ENCODE assay signal across 19 cellular contexts in genomic region chr2:238974061-238974460, GRCh38.
DNase-seq lines count a peak whose midpoint lies in the region; ATAC-seq and TF ChIP-seq lines count a peak whose summit lies in the region.
"Had no signal": no experiment of that assay in that cellular context is flagged by ENCODE, and none has a peak within 500 bp of the region (broad histone marks: within the 10 kb centered on the region; RNA-seq: fewer than 3 reads in every experiment).

No MANE protein-coding gene starts in this region.

- H3K4me1 ChIP-seq in sigmoid colon = peaks cover 0 to 23% (median 22%) of the 10 kb centered on the region in 4 donors
- H3K4me1 ChIP-seq: BLaER1 had no signal

- H3K27ac ChIP-seq in sigmoid colon = peak overlapping the region; percentile 43 to 74 (median 64)
- H3K27ac ChIP-seq: BLaER1, foreskin keratinocyte had no signal

- no peak for TF ChIP-seq POLR2A in sigmoid colon (IDR thresholded peaks at IDR 0.05)

- TF ChIP-seq CTCF in epithelial cell of esophagus (IDR thresholded peaks at IDR 0.05; ENCODE audit: insufficient read depth, low read depth, low read length, missing control alignments) = no peak
- TF ChIP-seq CTCF in sigmoid colon (IDR thresholded peaks at IDR 0.05) = no peak
- TF ChIP-seq CTCF in omental fat pad (IDR thresholded peaks at IDR 0.05) = no peak

- no peaks in the 10 kb centered on the region for H3K9me3 ChIP-seq in sigmoid colon

- no peak overlapping the region for H3K4me3 ChIP-seq in epithelial cell of esophagus (ENCODE audit: low read length)
- no peak overlapping the region for H3K4me3 ChIP-seq in sigmoid colon
- H3K4me3 ChIP-seq: BLaER1, coronary artery, tibial nerve had no signal

- no peaks in the 10 kb centered on the region for H3K27me3 ChIP-seq in sigmoid colon
- H3K27me3 ChIP-seq: BLaER1, foreskin keratinocyte, tibial nerve had no signal

- no peaks in the 10 kb centered on the region for H3K36me3 ChIP-seq in sigmoid colon
- H3K36me3 ChIP-seq: BLaER1, tibial nerve had no signal

- TF ChIP-seq EP300 in sigmoid colon (IDR thresholded peaks at IDR 0.05) = no peak

- peak; percentile 69 for DNase-seq in EL
- DNase-seq in epithelial cell of esophagus (ENCODE audit: low read depth) = peak; percentile 43
- no peak for DNase-seq in sigmoid colon
- DNase-seq in omental fat pad (ENCODE audit: low spot score) = no peak
- no peak for DNase-seq in activated T-cell treated with anti-CD3 and anti-CD28 coated beads, Interleukin-2, amount 50 U/mL, for 1 hour
- DNase-seq: activated CD4-positive, alpha-beta T cell treated with anti-CD3 and anti-CD28 coated beads, Interleukin-2, amount 10 ng/mL, durations not matched to agents 24 days and 14 days; activated T-cell treated with anti-CD3 and anti-CD28 coated beads for 4 hours; NCI-H2171 treated with DMSO at 0.1 percent for 48 hours; NK-92 treated with Interleukin-12 subunit alpha and Interleukin-12 subunit beta, amount 100 ng/mL, for 24 hours; Right ventricle myocardium superior; stimulated activated CD4-positive, alpha-beta T cell treated with anti-CD3 and anti-CD28 coated beads, Interleukin-4, amount 100 ng/mL, for 24 hours had no signal

- intact Hi-C loops in sigmoid colon (cut with DNase I) = no loop called here

- ATAC-seq in SK-N-SH treated with all-trans-retinoic acid at 6 μM for 48 hours (peak; percentile 48), omental fat pad (ENCODE audit: low FRiP score) (no peak), HG02623 (IDR thresholded peaks at IDR 0.05; ENCODE audit: unreplicated experiment) (no peak), GM18873 (IDR thresholded peaks at IDR 0.05; ENCODE audit: low FRiP score, unreplicated experiment) (no peak)
- ATAC-seq: HepG2 had no signal

- WGBS in sigmoid colon, 2 donors = 31 to 62% methylated on average over 4 of the region's 4 CpGs

TF ChIP-seq in SK-N-SH treated with all-trans-retinoic acid at 6 μM for 48 hours, 23 proteins besides CTCF, POLR2A, EP300 and RAD21:
- no peak for TF ChIP-seq POU6F1 (CRISPR knock-in tag; IDR thresholded peaks at IDR 0.05; ENCODE audit: borderline replicate concordance, low read depth)
- no peak for TF ChIP-seq ZC3H10 (CRISPR knock-in tag; IDR thresholded peaks at IDR 0.05)
- TF ChIP-seq GLIS3 (CRISPR knock-in tag; IDR thresholded peaks at IDR 0.05) = no peak
- no peak for TF ChIP-seq ESRRG (CRISPR knock-in tag; IDR thresholded peaks at IDR 0.05)
- no peak for TF ChIP-seq ZNF70 (CRISPR knock-in tag; IDR thresholded peaks at IDR 0.05)
- no peak for TF ChIP-seq ZFP30 (CRISPR knock-in tag; IDR thresholded peaks at IDR 0.05)
- no peak for TF ChIP-seq ISL1 (CRISPR knock-in tag; IDR thresholded peaks at IDR 0.05)
- no peak for TF ChIP-seq RARB (CRISPR knock-in tag; IDR thresholded peaks at IDR 0.05)
- TF ChIP-seq CSDC2 (CRISPR knock-in tag; IDR thresholded peaks at IDR 0.05) = no peak
- TF ChIP-seq CREB5 (CRISPR knock-in tag; IDR thresholded peaks at IDR 0.05; ENCODE audit: low read depth) = no peak
- TF ChIP-seq PPARA (CRISPR knock-in tag; IDR thresholded peaks at IDR 0.05; ENCODE audit: borderline replicate concordance) = no peak
- no peak for TF ChIP-seq ZNF565 (CRISPR knock-in tag; conservative IDR thresholded peaks at IDR 0.05; ENCODE audit: low read depth)
- no peak for TF ChIP-seq OSR1 (CRISPR knock-in tag; IDR thresholded peaks at IDR 0.05)
- no peak for TF ChIP-seq ZFP3 (CRISPR knock-in tag; IDR thresholded peaks at IDR 0.05)
- TF ChIP-seq SNAI2 (CRISPR knock-in tag; IDR thresholded peaks at IDR 0.05) = no peak
- no peak for TF ChIP-seq ARNTL (CRISPR knock-in tag; IDR thresholded peaks at IDR 0.05; ENCODE audit: borderline replicate concordance, low read depth)
- TF ChIP-seq CSRNP3 (CRISPR knock-in tag; IDR thresholded peaks at IDR 0.05) = no peak

Comparison
In these comparisons a context has a peak if more than half of its experiments do, and no peak if none do; other contexts are left out.
1. DNase-seq: peak in EL (single experiment) and epithelial cell of esophagus (single experiment); none in sigmoid colon (single experiment), omental fat pad (single experiment) and activated T-cell treated with anti-CD3 and anti-CD28 coated beads, Interleukin-2, amount 50 U/mL, for 1 hour (single experiment).